Comparison of ENCODE assay signal across 18 cellular contexts in the genomic region with DNA sequence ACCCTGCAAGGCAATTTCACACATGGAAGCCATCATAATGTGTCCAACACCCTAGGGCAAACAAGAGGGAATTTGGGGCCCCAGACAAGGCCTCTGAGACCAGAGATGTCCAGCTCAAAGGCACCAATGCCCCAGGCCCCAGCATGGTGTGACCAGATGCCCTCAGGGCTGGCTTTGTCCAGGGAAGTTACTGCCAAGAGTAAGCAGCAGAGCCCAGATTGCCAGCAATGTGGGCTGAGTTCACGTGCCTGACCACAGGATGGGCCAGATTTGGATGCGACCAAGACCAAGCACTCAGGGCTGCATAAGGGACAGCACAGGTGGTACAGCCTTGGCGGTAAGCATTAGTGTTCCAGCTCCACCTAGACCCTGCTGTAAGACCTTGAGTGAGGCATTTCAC. TPM values are rescaled to one million over a fixed set of nuclear protein-coding genes. Genes with fewer than 3 reads are reported as not detected.
DNase-seq lines count a peak whose midpoint lies in the region; ATAC-seq, FAIRE-seq and TF ChIP-seq lines count a peak whose summit lies in the region.
"Had no signal": no experiment of that assay in that cellular context is flagged by ENCODE, and none has a peak within 500 bp of the region (broad histone marks: within the 10 kb centered on the region; RNA-seq: fewer than 3 reads in every experiment).

No MANE protein-coding gene starts in this region.

- H4K91ac ChIP-seq in trophoblast cell (ENCODE audit: low read depth, low read length), result peak overlapping the region; percentile 72

- no peak for ATAC-seq in left cardiac atrium
- ATAC-seq: GM12878; GM23338; naive thymus-derived CD4-positive, alpha-beta T cell had no signal

- peak; percentile 21 for DNase-seq in left ventricle myocardium inferior
- DNase-seq in left cardiac atrium, result no peak
- no peak for DNase-seq in esophagus squamous epithelium (lab: John Stamatoyannopoulos, UW)
- peak; percentile 99 to 100 for DNase-seq in trophoblast cell
- no peak for DNase-seq in GM19239 (ENCODE audit: insufficient read length, low spot score)
- DNase-seq in posterior vena cava (ENCODE audit: low spot score), result no peak
- DNase-seq in NCI-H187 (lab: John Stamatoyannopoulos, UW), result no peak
- DNase-seq in DMS 273 (lab: John Stamatoyannopoulos, UW; ENCODE audit: unreplicated experiment), result no peak
- DNase-seq: activated CD4-positive, alpha-beta T cell treated with anti-CD3 and anti-CD28 coated beads, Interleukin-2, amount 10 ng/mL, durations not matched to agents 7 days and 5 days; DMS79; erythroblast; MM.1S; naive thymus-derived CD4-positive, alpha-beta T cell; NCI-H2171; testis had no signal

- H3K18ac ChIP-seq in trophoblast cell (ENCODE audit: low read length), result peak overlapping the region; percentile 98

- TF ChIP-seq CTCF in left ventricle myocardium inferior (IDR thresholded peaks at IDR 0.05; ENCODE audit: borderline replicate concordance) (no peak), esophagus squamous epithelium (IDR thresholded peaks at IDR 0.05) (no peak)

- TF ChIP-seq POLR2A in esophagus squamous epithelium (IDR thresholded peaks at IDR 0.05), result no peak

- H3K27ac ChIP-seq in left ventricle myocardium inferior (replicated peaks) (peak overlapping the region; percentile 44), esophagus squamous epithelium (peak overlapping the region; percentile 83 to 94 (median 93)), trophoblast cell (ENCODE audit: low read depth, low read length) (peak overlapping the region; percentile 93)
- H3K27ac ChIP-seq: HL-60 had no signal

- H2BK12ac ChIP-seq in trophoblast cell (ENCODE audit: low read length), result peak overlapping the region; percentile 81

- H3K9ac ChIP-seq in trophoblast cell (ENCODE audit: low read length), result no peak overlapping the region

- FAIRE-seq in GM19239 (lab: Jason Lieb, UNC), result no peak
- FAIRE-seq: GM12878 had no signal

- peak overlapping the region; percentile 99 for H2AK5ac ChIP-seq in trophoblast cell (ENCODE audit: low read length)

- no peaks in the 10 kb centered on the region for H3K27me3 ChIP-seq in left ventricle myocardium inferior (ENCODE audit: low read depth)
- H3K27me3 ChIP-seq in esophagus squamous epithelium, result no peaks in the 10 kb centered on the region
- no peaks in the 10 kb centered on the region for H3K27me3 ChIP-seq in trophoblast cell (ENCODE audit: insufficient read depth, low read length)
- H3K27me3 ChIP-seq: testis had no signal

- peak overlapping the region; percentile 84 for H2BK5ac ChIP-seq in trophoblast cell (ENCODE audit: low read depth, low read length, poor library complexity)

- peak overlapping the region; percentile 19 for H4K12ac ChIP-seq in trophoblast cell (ENCODE audit: low read depth, low read length)

- intact Hi-C loops in left ventricle myocardium inferior (cut with micrococcal nuclease) (no loop called here), left cardiac atrium (cut with DNase I) (no loop called here), esophagus squamous epithelium (cut with DNase I) (no loop called here), posterior vena cava (cut with DNase I) (no loop called here)

- no peak overlapping the region for H3K23ac ChIP-seq in trophoblast cell (ENCODE audit: low read length)

- H2AFZ ChIP-seq in trophoblast cell (ENCODE audit: insufficient read depth, low read length, poor library complexity), result peak overlapping the region; percentile 50
- H2AFZ ChIP-seq: GM23338 had no signal

- H3K36me3 ChIP-seq in left ventricle myocardium inferior (no peaks in the 10 kb centered on the region), esophagus squamous epithelium (peaks cover 0 to 16% (median 0%) of the 10 kb centered on the region in 3 donors), trophoblast cell (ENCODE audit: control insufficient read depth in 1 of 2, insufficient read depth in 2 of 2, low read length in 2 of 2) (peaks cover 0 to 2% of the 10 kb centered on the region in 2 experiments)

- peak overlapping the region; percentile 19 for H3K4ac ChIP-seq in trophoblast cell (ENCODE audit: low read depth, low read length)

- no peaks in the 10 kb centered on the region for H3K9me3 ChIP-seq in left ventricle myocardium inferior (replicated peaks)
- no peaks in the 10 kb centered on the region for H3K9me3 ChIP-seq in esophagus squamous epithelium
- H3K9me3 ChIP-seq in trophoblast cell (ENCODE audit: insufficient read depth, low read depth, low read length), result peaks cover 2% of the 10 kb centered on the region
- H3K9me3 ChIP-seq: testis had no signal

- H3K14ac ChIP-seq in trophoblast cell (ENCODE audit: low read length), result peak overlapping the region; percentile 89

- H3K4me1 ChIP-seq in left ventricle myocardium inferior (peaks cover 73% of the 10 kb centered on the region), esophagus squamous epithelium (peaks cover 54 to 96% (median 91%) of the 10 kb centered on the region in 3 donors), trophoblast cell (ENCODE audit: control insufficient read depth in 1 of 2, insufficient read depth in 2 of 2, low read length in 2 of 2) (peaks cover 36 to 41% of the 10 kb centered on the region in 2 experiments)

- H3K79me1 ChIP-seq in trophoblast cell (ENCODE audit: low read length), result peaks cover 37% of the 10 kb centered on the region

- peaks cover 10% of the 10 kb centered on the region for H3K79me2 ChIP-seq in trophoblast cell (ENCODE audit: control insufficient read depth, insufficient read depth, low read length, poor library complexity)

- WGBS in esophagus squamous epithelium, 2 donors, result 84 to 100% methylated on average over 2 of the region's 3 CpGs
- WGBS in trophoblast cell (ENCODE audit: extremely low coverage, insufficient coverage, insufficient read length), result no CpG with 5 or more reads among the region's 3 CpGs

- H3K4me3 ChIP-seq in left ventricle myocardium inferior, result no peak overlapping the region
- H3K4me3 ChIP-seq in esophagus squamous epithelium, result no peak overlapping the region
- no peak overlapping the region for H3K4me3 ChIP-seq in trophoblast cell (ENCODE audit: low read depth, low read length)
- H3K4me3 ChIP-seq: GM12878, GM23338, testis had no signal

- H2BK120ac ChIP-seq in trophoblast cell (ENCODE audit: insufficient read depth, low read length, poor library complexity), result peak overlapping the region; percentile 44

- H3K4me2 ChIP-seq in trophoblast cell (ENCODE audit: low read length), result no peak overlapping the region
- H3K4me2 ChIP-seq: GM23338 had no signal

- H4K8ac ChIP-seq in trophoblast cell (ENCODE audit: low read depth, low read length), result peak overlapping the region; percentile 14

RNA-seq across cellular contexts. Expression of gene MYOF, which starts 12.7 kb away (rescaled TPM):
- total RNA-seq in left ventricle myocardium inferior, result 43.6 TPM
- 10 to 100 TPM; 24.3 to 33.0 TPM for total RNA-seq in left cardiac atrium
- total RNA-seq in esophagus squamous epithelium, result 100 to 1,000 TPM in 2 of 4 donors, 10 to 100 TPM in 2; 61.1 to 123 (median 99.6) TPM
- polyA plus RNA-seq in trophoblast cell (2013), result 105 and 106 TPM in 2 replicates
- total RNA-seq in posterior vena cava, result 100 to 1,000 TPM; 182 to 227 TPM
- polyA plus RNA-seq: naive thymus-derived CD4-positive, alpha-beta T cell had no signal

RNA-seq across cellular contexts. Expression of gene CEP55, which starts 27.0 kb away (rescaled TPM):
- 0.66 TPM for total RNA-seq in left ventricle myocardium inferior
- total RNA-seq in left cardiac atrium, result 1 to 10 TPM in 1 of 2 donors, under 1 TPM in 1; 0.24 to 1.7 TPM
- total RNA-seq in esophagus squamous epithelium, result 10 to 100 TPM in 2 of 4 donors, 1 to 10 TPM in 2; 6.7 to 23.7 (median 14.4) TPM
- polyA plus RNA-seq in trophoblast cell (2013), result 26.3 and 28.5 TPM in 2 replicates
- total RNA-seq in posterior vena cava, result 1 to 10 TPM in 1 of 2 donors, under 1 TPM in 1; 0.48 to 1.1 TPM
- polyA plus RNA-seq: naive thymus-derived CD4-positive, alpha-beta T cell had no signal

Comparison
In these comparisons a context has a peak if more than half of its experiments do, and no peak if none do; other contexts are left out.
1. DNase-seq: peak in left ventricle myocardium inferior (single experiment) and trophoblast cell (2 of 2); none in left cardiac atrium (single experiment), esophagus squamous epithelium (single experiment), GM19239 (single experiment), posterior vena cava (single experiment), NCI-H187 (0 of 2) and DMS 273 (single experiment).
2. Peak in every context shown above with its lines, with median percentiles within 50 percentile points of each other: H3K27ac ChIP-seq.